8 cellular contexts compared by ENCODE assay signal in genomic region chr15:85625431-85625830, GRCh38.
DNase-seq lines count a peak whose midpoint lies in the region; ATAC-seq and TF ChIP-seq lines count a peak whose summit lies in the region.

No MANE protein-coding gene starts in this region.

- H3K4me1 ChIP-seq in PC-3 (ENCODE audit: insufficient read depth, low read length): no peaks in the 10 kb centered on the region

- intact Hi-C loops in PC-3 (cut with micrococcal nuclease): no loop called here

- no peaks in the 10 kb centered on the region for H4K20me1 ChIP-seq in PC-3 (ENCODE audit: low read length)

- no peaks in the 10 kb centered on the region for H3K9me3 Mint-ChIP-seq in activated naive CD4-positive, alpha-beta T cell treated with anti-CD3 and anti-CD28 coated beads, Interleukin-2, amount 10 ng/mL, durations not matched to agents 7 days and 5 days
- H3K9me3 Mint-ChIP-seq in nephron: no peaks in the 10 kb centered on the region

- no peaks in the 10 kb centered on the region for H3K27me3 Mint-ChIP-seq in activated naive CD4-positive, alpha-beta T cell treated with anti-CD3 and anti-CD28 coated beads, Interleukin-2, amount 10 ng/mL, durations not matched to agents 7 days and 5 days
- H3K27me3 Mint-ChIP-seq in nephron (ENCODE audit: low read depth): no peaks in the 10 kb centered on the region

- H3K4me2 ChIP-seq in PC-3 (ENCODE audit: low read length): no peak overlapping the region

- H3K36me3 ChIP-seq in PC-3 (ENCODE audit: low read depth, low read length): 0 out of 2 replicates have a peak, but pooled peaks cover 4% of the 10 kb centered on the region

- H3K27me3 ChIP-seq in PC-3 (ENCODE audit: low read length): no peaks in the 10 kb centered on the region

- no peaks in the 10 kb centered on the region for H3K9me2 ChIP-seq in PC-3 (replicated peaks; ENCODE audit: low read length)

- H3K9me3 ChIP-seq in PC-3 (ENCODE audit: low read length): no peaks in the 10 kb centered on the region

- H3K27ac Mint-ChIP-seq in activated naive CD4-positive, alpha-beta T cell treated with anti-CD3 and anti-CD28 coated beads, Interleukin-2, amount 10 ng/mL, durations not matched to agents 7 days and 5 days: peak overlapping the region; percentile 54
- H3K27ac Mint-ChIP-seq in nephron: peak overlapping the region; percentile 24 to 60 (median 58)

- no peak overlapping the region for H3K27ac ChIP-seq in PC-3 (ENCODE audit: low read length)

- H3K4me3 ChIP-seq in foreskin fibroblast (ENCODE audit: low read depth in 1 of 2, low read length in 2 of 2) (no peak overlapping the region), PC-3 (ENCODE audit: low read length) (no peak overlapping the region)

- H3F3A ChIP-seq in PC-3 (ENCODE audit: low read length, unreplicated experiment): no peaks in the 10 kb centered on the region

- CTCF ChIA-PET in activated naive CD4-positive, alpha-beta T cell treated with anti-CD3 and anti-CD28 coated beads, Interleukin-2, amount 10 ng/mL, durations not matched to agents 7 days and 5 days (lab: Charles Lee): interaction anchor here (0.8 to 1.5 kb wide), 3 partner anchors 30 to 45 kb away, joined by 3 read pairs; no protein-coding TSS in a partner anchor
- CTCF ChIA-PET in PC-3 (lab: Charles Lee): no interaction called here

- H3K79me2 ChIP-seq in PC-3 (ENCODE audit: low read length): no peaks in the 10 kb centered on the region

- POLR2A ChIA-PET in PC-3 (lab: Charles Lee; ENCODE audit: unreplicated experiment): no interaction called here

- peak; percentile 21 for ATAC-seq in GM18498 (IDR thresholded peaks at IDR 0.05; ENCODE audit: unreplicated experiment)
- peak; percentile 6 for ATAC-seq in HG02759 (IDR thresholded peaks at IDR 0.05; ENCODE audit: unreplicated experiment)
- no peak for ATAC-seq in PC-3

- H3K36me3 Mint-ChIP-seq in activated naive CD4-positive, alpha-beta T cell treated with anti-CD3 and anti-CD28 coated beads, Interleukin-2, amount 10 ng/mL, durations not matched to agents 7 days and 5 days: peaks cover 29% of the 10 kb centered on the region
- peaks cover 12% of the 10 kb centered on the region for H3K36me3 Mint-ChIP-seq in nephron (ENCODE audit: low read depth)

- H3K9ac ChIP-seq in PC-3 (ENCODE audit: low read length): no peak overlapping the region

- TF ChIP-seq CTCF in nephron (IDR thresholded peaks at IDR 0.05; ENCODE audit: unreplicated experiment in 3 of 3): no peak
- TF ChIP-seq CTCF in foreskin fibroblast (IDR thresholded peaks at IDR 0.05; ENCODE audit: low read depth, low read length): no peak
- TF ChIP-seq CTCF in PC-3 (conservative IDR thresholded peaks at IDR 0.05; ENCODE audit: low read depth, low read length): no peak

- H2AFZ ChIP-seq in PC-3 (ENCODE audit: low read length): no peak overlapping the region

- BruUV-seq in PC-3 (replicated peaks; lab: Mats Ljungman, UMichigan): no TSS peak

- H3K4me1 Mint-ChIP-seq in activated naive CD4-positive, alpha-beta T cell treated with anti-CD3 and anti-CD28 coated beads, Interleukin-2, amount 10 ng/mL, durations not matched to agents 7 days and 5 days: peaks cover 55% of the 10 kb centered on the region
- peaks cover 65% of the 10 kb centered on the region for H3K4me1 Mint-ChIP-seq in nephron

- DNase-seq in activated naive CD4-positive, alpha-beta T cell treated with anti-CD3 and anti-CD28 coated beads, Interleukin-2, amount 10 ng/mL, durations not matched to agents 7 days and 5 days: peak; percentile 39
- no peak for DNase-seq in NCI-H2227 treated with DMSO at 0.1 percent for 48 hours (lab: John Stamatoyannopoulos, UW)
- no peak for DNase-seq in cerebellar nuclear complex (lab: John Stamatoyannopoulos, UW)
- no peak for DNase-seq in foreskin fibroblast
- DNase-seq in PC-3: no peak

- H3K4me3 Mint-ChIP-seq in activated naive CD4-positive, alpha-beta T cell treated with anti-CD3 and anti-CD28 coated beads, Interleukin-2, amount 10 ng/mL, durations not matched to agents 7 days and 5 days: peak overlapping the region; percentile 25
- no peak overlapping the region for H3K4me3 Mint-ChIP-seq in nephron
